In genomic region chr2:111632661-111633060, GRCh38 we compare ENCODE assay signal across 15 cellular contexts.
A peak's percentile ranks its signal among the peaks of the same experiment; 100 is the strongest.
DNase-seq lines count a peak whose midpoint lies in the region; ATAC-seq and TF ChIP-seq lines count a peak whose summit lies in the region.
"Had no signal": no experiment of that assay in that cellular context is flagged by ENCODE, and none has a peak within 500 bp of the region (broad histone marks: within the 10 kb centered on the region; RNA-seq: fewer than 3 reads in every experiment).

No MANE protein-coding gene starts in this region.

- TF ChIP-seq CTCF in cardiac fibroblast (IDR thresholded peaks at IDR 0.05; ENCODE audit: low read depth, low read length): no peak
- no peak for TF ChIP-seq CTCF in colonic mucosa (IDR thresholded peaks at IDR 0.05)

- H3K4me1 ChIP-seq in colonic mucosa: no peaks in the 10 kb centered on the region
- H3K4me1 ChIP-seq: esophagus muscularis mucosa, uterus had no signal

- CTCF ChIA-PET in activated naive CD4-positive, alpha-beta T cell treated with anti-CD3 and anti-CD28 coated beads for 36 hours (lab: Charles Lee): interaction anchor here (0.6 kb wide), 1 partner anchor 14 kb away, joined by 3 read pairs; no protein-coding TSS in a partner anchor

- no peak overlapping the region for H3K27ac ChIP-seq in colonic mucosa
- H3K27ac ChIP-seq: esophagus muscularis mucosa, GM23248, uterus had no signal

- H3K27me3 Mint-ChIP-seq in activated naive CD4-positive, alpha-beta T cell treated with anti-CD3 and anti-CD28 coated beads for 36 hours (ENCODE audit: low read depth): peaks cover 17% of the 10 kb centered on the region

- no peaks in the 10 kb centered on the region for H3K9me3 ChIP-seq in colonic mucosa

- no peak overlapping the region for H3K27ac Mint-ChIP-seq in activated naive CD4-positive, alpha-beta T cell treated with anti-CD3 and anti-CD28 coated beads for 36 hours
- H3K27ac Mint-ChIP-seq: B cell had no signal

- H3K4me3 ChIP-seq in cardiac fibroblast (replicated peaks in 1 of 2; ENCODE audit: low read depth in 2 of 2, low read length in 2 of 2) (no peak overlapping the region), colonic mucosa (no peak overlapping the region)
- H3K4me3 ChIP-seq: esophagus muscularis mucosa, GM23248, uterus had no signal

- H3K9ac ChIP-seq in colonic mucosa (ENCODE audit: low read depth in 2 of 2, low read length in 2 of 2): no peak overlapping the region
- H3K9ac ChIP-seq: GM23248 had no signal

- intact Hi-C loops in activated naive CD4-positive, alpha-beta T cell treated with anti-CD3 and anti-CD28 coated beads for 36 hours (cut with micrococcal nuclease): no loop called here
- intact Hi-C loops in colonic mucosa (cut with DNase I): no loop called here

- H3K27me3 ChIP-seq in colonic mucosa: no peaks in the 10 kb centered on the region
- H3K27me3 ChIP-seq: esophagus muscularis mucosa had no signal

- H3K36me3 ChIP-seq in colonic mucosa: no peaks in the 10 kb centered on the region
- H3K36me3 ChIP-seq: esophagus muscularis mucosa, uterus had no signal

- H3K4me3 Mint-ChIP-seq in activated naive CD4-positive, alpha-beta T cell treated with anti-CD3 and anti-CD28 coated beads for 36 hours: no peak overlapping the region
- H3K4me3 Mint-ChIP-seq: B cell had no signal

- ATAC-seq in stimulated activated naive CD8-positive, alpha-beta T cell treated with anti-CD3 and anti-CD28 coated beads, Interleukin-15, Interleukin-2, amounts not matched to agents 100 U/mL and 50 U/mL, for 24 hours: peak; percentile 58
- no peak for ATAC-seq in GM19467 (IDR thresholded peaks at IDR 0.05; ENCODE audit: unreplicated experiment)
- ATAC-seq: Panc1 had no signal

- peaks cover 5% of the 10 kb centered on the region for H3K36me3 Mint-ChIP-seq in activated naive CD4-positive, alpha-beta T cell treated with anti-CD3 and anti-CD28 coated beads for 36 hours (ENCODE audit: low read depth)

- H3K9me3 Mint-ChIP-seq in activated naive CD4-positive, alpha-beta T cell treated with anti-CD3 and anti-CD28 coated beads for 36 hours: peaks cover 15% of the 10 kb centered on the region

- DNase-seq in activated naive CD4-positive, alpha-beta T cell treated with anti-CD3 and anti-CD28 coated beads for 36 hours: peak; percentile 68
- no peak for DNase-seq in activated naive CD4-positive, alpha-beta T cell (lab: John Stamatoyannopoulos, UW)
- DNase-seq in NCI-H226 (peak; percentile 59), cardiac fibroblast (ENCODE audit: low read depth in 2 of 2) (peak; percentile 4 to 33), SHP77 (lab: John Stamatoyannopoulos, UW) (no peak), colonic mucosa (no peak)
- peak; percentile 38 for DNase-seq in stimulated activated naive CD8-positive, alpha-beta T cell treated with anti-CD3 and anti-CD28 coated beads, Interleukin-15, Interleukin-2, amounts not matched to agents 100 U/mL and 50 U/mL, for 24 hours
- DNase-seq: central memory CD4-positive, alpha-beta T cell; GM23248; NCI-H187; uterus had no signal

- peaks cover 13% of the 10 kb centered on the region for H3K4me1 Mint-ChIP-seq in activated naive CD4-positive, alpha-beta T cell treated with anti-CD3 and anti-CD28 coated beads for 36 hours (ENCODE audit: low read depth)
- H3K4me1 Mint-ChIP-seq: B cell had no signal

Comparison
In these comparisons a context has a peak if more than half of its experiments do, and no peak if none do; other contexts are left out.
1. DNase-seq: peak in activated naive CD4-positive, alpha-beta T cell treated with anti-CD3 and anti-CD28 coated beads for 36 hours (single experiment), NCI-H226 (single experiment), cardiac fibroblast (2 of 2) and stimulated activated naive CD8-positive, alpha-beta T cell treated with anti-CD3 and anti-CD28 coated beads, Interleukin-15, Interleukin-2, amounts not matched to agents 100 U/mL and 50 U/mL, for 24 hours (single experiment); none in activated naive CD4-positive, alpha-beta T cell (0 of 4), SHP77 (0 of 2) and colonic mucosa (single experiment).